Comparison of ENCODE assay signal across 1 cellular context in the genomic region with DNA sequence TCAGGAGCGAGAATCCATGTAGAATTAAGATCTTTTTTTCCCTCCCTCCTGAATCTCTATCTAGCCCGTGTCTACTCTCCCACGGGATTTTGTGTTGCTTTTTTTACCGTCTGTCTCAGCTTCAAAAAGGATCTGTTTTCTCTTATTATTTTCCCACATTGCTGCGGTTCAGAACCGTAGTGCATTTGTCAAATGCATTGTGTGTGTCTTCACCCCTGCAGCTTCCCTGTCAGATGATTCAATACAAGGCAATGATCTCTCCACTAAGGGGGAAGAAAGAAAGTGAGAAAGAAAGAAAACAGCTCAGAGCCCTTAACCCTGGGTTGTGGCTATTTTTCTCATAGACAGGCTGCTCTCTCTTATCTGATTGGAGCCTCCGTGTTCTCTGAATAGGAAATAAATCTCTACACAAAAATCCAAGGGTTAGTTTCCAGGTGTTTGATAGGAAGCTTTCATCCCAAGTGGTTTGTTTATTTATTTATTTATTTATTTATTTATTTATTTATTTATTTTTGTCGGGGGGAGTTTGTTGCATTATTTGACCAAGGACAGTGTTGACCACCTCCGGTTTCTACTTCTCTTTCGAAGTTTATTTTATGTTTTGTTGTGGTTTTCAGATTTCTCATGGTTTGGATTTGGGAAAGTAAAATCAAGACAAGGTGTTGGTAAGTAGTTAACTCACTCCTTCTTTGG.
TF ChIP-seq lines count a peak whose summit lies in the region.

No MANE protein-coding gene starts in this region.

TF ChIP-seq in GM23338, 12 proteins besides CTCF, POLR2A, EP300 and RAD21 (continued from another document):
- TF ChIP-seq, protein P1, sequence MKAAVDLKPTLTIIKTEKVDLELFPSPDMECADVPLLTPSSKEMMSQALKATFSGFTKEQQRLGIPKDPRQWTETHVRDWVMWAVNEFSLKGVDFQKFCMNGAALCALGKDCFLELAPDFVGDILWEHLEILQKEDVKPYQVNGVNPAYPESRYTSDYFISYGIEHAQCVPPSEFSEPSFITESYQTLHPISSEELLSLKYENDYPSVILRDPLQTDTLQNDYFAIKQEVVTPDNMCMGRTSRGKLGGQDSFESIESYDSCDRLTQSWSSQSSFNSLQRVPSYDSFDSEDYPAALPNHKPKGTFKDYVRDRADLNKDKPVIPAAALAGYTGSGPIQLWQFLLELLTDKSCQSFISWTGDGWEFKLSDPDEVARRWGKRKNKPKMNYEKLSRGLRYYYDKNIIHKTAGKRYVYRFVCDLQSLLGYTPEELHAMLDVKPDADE (IDR thresholded peaks at IDR 0.05): no peak
- TF ChIP-seq CREB1 (CRISPR knock-in tag; IDR thresholded peaks at IDR 0.05; ENCODE audit: low read depth) (no peak), STAT1 (IDR thresholded peaks at IDR 0.05; ENCODE audit: unreplicated experiment) (no peak), EZH2 (IDR thresholded peaks at IDR 0.05; ENCODE audit: low read depth, unreplicated experiment) (no peak), ZNF114 (CRISPR knock-in tag; IDR thresholded peaks at IDR 0.05) (no peak), JUNB (IDR thresholded peaks at IDR 0.05; ENCODE audit: unreplicated experiment) (no peak)
- TF ChIP-seq, protein P2, sequence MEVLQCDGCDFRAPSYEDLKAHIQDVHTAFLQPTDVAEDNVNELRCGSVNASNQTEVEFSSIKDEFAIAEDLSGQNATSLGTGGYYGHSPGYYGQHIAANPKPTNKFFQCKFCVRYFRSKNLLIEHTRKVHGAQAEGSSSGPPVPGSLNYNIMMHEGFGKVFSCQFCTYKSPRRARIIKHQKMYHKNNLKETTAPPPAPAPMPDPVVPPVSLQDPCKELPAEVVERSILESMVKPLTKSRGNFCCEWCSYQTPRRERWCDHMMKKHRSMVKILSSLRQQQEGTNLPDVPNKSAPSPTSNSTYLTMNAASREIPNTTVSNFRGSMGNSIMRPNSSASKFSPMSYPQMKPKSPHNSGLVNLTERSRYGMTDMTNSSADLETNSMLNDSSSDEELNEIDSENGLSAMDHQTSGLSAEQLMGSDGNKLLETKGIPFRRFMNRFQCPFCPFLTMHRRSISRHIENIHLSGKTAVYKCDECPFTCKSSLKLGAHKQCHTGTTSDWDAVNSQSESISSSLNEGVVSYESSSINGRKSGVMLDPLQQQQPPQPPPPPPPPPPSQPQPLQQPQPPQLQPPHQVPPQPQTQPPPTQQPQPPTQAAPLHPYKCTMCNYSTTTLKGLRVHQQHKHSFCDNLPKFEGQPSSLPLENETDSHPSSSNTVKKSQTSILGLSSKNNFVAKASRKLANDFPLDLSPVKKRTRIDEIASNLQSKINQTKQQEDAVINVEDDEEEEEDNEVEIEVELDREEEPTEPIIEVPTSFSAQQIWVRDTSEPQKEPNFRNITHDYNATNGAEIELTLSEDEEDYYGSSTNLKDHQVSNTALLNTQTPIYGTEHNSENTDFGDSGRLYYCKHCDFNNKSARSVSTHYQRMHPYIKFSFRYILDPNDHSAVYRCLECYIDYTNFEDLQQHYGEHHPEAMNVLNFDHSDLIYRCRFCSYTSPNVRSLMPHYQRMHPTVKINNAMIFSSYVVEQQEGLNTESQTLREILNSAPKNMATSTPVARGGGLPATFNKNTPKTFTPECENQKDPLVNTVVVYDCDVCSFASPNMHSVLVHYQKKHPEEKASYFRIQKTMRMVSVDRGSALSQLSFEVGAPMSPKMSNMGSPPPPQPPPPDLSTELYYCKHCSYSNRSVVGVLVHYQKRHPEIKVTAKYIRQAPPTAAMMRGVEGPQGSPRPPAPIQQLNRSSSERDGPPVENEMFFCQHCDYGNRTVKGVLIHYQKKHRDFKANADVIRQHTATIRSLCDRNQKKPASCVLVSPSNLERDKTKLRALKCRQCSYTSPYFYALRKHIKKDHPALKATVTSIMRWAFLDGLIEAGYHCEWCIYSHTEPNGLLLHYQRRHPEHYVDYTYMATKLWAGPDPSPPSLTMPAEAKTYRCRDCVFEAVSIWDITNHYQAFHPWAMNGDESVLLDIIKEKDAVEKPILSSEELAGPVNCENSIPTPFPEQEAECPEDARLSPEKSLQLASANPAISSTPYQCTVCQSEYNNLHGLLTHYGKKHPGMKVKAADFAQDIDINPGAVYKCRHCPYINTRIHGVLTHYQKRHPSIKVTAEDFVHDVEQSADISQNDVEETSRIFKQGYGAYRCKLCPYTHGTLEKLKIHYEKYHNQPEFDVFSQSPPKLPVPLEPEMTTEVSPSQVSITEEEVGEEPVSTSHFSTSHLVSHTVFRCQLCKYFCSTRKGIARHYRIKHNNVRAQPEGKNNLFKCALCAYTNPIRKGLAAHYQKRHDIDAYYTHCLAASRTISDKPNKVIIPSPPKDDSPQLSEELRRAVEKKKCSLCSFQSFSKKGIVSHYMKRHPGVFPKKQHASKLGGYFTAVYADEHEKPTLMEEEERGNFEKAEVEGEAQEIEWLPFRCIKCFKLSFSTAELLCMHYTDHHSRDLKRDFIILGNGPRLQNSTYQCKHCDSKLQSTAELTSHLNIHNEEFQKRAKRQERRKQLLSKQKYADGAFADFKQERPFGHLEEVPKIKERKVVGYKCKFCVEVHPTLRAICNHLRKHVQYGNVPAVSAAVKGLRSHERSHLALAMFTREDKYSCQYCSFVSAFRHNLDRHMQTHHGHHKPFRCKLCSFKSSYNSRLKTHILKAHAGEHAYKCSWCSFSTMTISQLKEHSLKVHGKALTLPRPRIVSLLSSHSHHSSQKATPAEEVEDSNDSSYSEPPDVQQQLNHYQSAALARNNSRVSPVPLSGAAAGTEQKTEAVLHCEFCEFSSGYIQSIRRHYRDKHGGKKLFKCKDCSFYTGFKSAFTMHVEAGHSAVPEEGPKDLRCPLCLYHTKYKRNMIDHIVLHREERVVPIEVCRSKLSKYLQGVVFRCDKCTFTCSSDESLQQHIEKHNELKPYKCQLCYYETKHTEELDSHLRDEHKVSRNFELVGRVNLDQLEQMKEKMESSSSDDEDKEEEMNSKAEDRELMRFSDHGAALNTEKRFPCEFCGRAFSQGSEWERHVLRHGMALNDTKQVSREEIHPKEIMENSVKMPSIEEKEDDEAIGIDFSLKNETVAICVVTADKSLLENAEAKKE (CRISPR knock-in tag; IDR thresholded peaks at IDR 0.05): no peak
- TF ChIP-seq, protein P3, sequence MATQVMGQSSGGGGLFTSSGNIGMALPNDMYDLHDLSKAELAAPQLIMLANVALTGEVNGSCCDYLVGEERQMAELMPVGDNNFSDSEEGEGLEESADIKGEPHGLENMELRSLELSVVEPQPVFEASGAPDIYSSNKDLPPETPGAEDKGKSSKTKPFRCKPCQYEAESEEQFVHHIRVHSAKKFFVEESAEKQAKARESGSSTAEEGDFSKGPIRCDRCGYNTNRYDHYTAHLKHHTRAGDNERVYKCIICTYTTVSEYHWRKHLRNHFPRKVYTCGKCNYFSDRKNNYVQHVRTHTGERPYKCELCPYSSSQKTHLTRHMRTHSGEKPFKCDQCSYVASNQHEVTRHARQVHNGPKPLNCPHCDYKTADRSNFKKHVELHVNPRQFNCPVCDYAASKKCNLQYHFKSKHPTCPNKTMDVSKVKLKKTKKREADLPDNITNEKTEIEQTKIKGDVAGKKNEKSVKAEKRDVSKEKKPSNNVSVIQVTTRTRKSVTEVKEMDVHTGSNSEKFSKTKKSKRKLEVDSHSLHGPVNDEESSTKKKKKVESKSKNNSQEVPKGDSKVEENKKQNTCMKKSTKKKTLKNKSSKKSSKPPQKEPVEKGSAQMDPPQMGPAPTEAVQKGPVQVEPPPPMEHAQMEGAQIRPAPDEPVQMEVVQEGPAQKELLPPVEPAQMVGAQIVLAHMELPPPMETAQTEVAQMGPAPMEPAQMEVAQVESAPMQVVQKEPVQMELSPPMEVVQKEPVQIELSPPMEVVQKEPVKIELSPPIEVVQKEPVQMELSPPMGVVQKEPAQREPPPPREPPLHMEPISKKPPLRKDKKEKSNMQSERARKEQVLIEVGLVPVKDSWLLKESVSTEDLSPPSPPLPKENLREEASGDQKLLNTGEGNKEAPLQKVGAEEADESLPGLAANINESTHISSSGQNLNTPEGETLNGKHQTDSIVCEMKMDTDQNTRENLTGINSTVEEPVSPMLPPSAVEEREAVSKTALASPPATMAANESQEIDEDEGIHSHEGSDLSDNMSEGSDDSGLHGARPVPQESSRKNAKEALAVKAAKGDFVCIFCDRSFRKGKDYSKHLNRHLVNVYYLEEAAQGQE (IDR thresholded peaks at IDR 0.05; ENCODE audit: unreplicated experiment): no peak
TF ChIP-seq in GM23338: peak in this region for 0.
